In the genomic region with DNA sequence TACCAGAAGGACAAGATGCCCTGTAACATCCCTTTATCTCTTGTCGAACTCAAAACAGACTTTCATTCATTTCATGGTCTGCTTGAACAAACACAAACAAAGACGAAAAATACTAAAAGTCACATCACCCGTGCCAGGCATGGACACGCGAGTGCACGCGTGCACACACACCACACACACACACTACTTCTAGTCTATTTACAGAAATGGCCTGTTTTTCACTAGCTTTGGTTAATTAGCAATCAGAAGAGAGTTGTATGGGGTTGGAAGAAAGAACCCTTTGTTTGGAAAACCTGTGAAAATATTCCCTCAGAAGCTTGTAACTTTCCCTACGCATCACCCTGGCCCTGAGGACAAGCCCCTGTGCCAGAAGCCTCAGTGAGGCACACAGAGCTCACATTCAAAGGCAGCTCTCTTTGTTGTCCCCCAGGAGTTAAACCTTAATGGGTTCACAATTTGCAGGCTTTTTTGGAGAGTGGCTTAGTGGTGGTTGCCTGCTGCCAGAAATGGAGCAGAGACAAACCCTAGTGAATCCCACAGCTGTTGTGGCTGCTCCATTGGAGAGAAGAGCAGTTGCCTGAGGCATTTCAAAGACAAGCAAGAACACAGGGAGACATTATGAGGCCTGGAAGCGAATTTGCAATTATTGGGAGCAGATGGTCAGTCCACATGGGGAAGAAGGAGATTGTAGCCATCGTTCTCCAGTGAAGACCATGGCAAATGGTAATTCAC, we compare ENCODE assay signal across 11 cellular contexts. TPM values are rescaled to one million over a fixed set of nuclear protein-coding genes. Genes with fewer than 3 reads are reported as not detected.
DNase-seq lines count a peak whose midpoint lies in the region; ATAC-seq and TF ChIP-seq lines count a peak whose summit lies in the region.
"Had no signal": no experiment of that assay in that cellular context is flagged by ENCODE, and none has a peak within 500 bp of the region (broad histone marks: within the 10 kb centered on the region; RNA-seq: fewer than 3 reads in every experiment).

No MANE protein-coding gene starts in this region.

- DNase-seq in HuH-7 (ENCODE audit: low spot score) (peak; percentile 31), caudate nucleus (lab: John Stamatoyannopoulos, UW) (peak in 45 of 61 donors; percentile 9 to 75 (median 46)), right lobe of liver (no peak), substantia nigra (lab: John Stamatoyannopoulos, UW) (peak in 43 of 49 donors; percentile 2 to 81 (median 45)), immature natural killer cell (no peak)
- DNase-seq in activated naive CD8-positive, alpha-beta T cell treated with anti-CD3 and anti-CD28 coated beads for 36 hours = no peak
- no peak for DNase-seq in activated naive CD4-positive, alpha-beta T cell treated with anti-CD3 and anti-CD28 coated beads, Interleukin-2, amount 50 U/mL, for 16 hours
- DNase-seq: activated CD8-positive, alpha-beta T cell treated with anti-CD3 and anti-CD28 coated beads for 36 hours; NCI-H345 had no signal

- no peaks in the 10 kb centered on the region for H3K36me3 ChIP-seq in right lobe of liver

- peaks cover 0 to 26% (median 5%) of the 10 kb centered on the region in 4 donors for H3K4me1 ChIP-seq in right lobe of liver

- intact Hi-C loops in right lobe of liver (cut with DNase I) = no loop called here

- TF ChIP-seq POLR2A in right lobe of liver (IDR thresholded peaks at IDR 0.05) = no peak

- H3K9me3 Mint-ChIP-seq in activated naive CD8-positive, alpha-beta T cell treated with anti-CD3 and anti-CD28 coated beads for 36 hours = peaks cover 5% of the 10 kb centered on the region
- H3K9me3 Mint-ChIP-seq in immature natural killer cell = peaks cover 0 to 6% (median 0%) of the 10 kb centered on the region in 6 donors
- H3K9me3 Mint-ChIP-seq: activated CD8-positive, alpha-beta T cell treated with anti-CD3 and anti-CD28 coated beads for 36 hours had no signal

- peaks cover 2% of the 10 kb centered on the region for H3K36me3 Mint-ChIP-seq in activated naive CD8-positive, alpha-beta T cell treated with anti-CD3 and anti-CD28 coated beads for 36 hours
- no peaks in the 10 kb centered on the region for H3K36me3 Mint-ChIP-seq in immature natural killer cell

- no peaks in the 10 kb centered on the region for H3K27me3 ChIP-seq in right lobe of liver

- no peak overlapping the region for H3K4me3 Mint-ChIP-seq in activated naive CD8-positive, alpha-beta T cell treated with anti-CD3 and anti-CD28 coated beads for 36 hours
- no peak overlapping the region for H3K4me3 Mint-ChIP-seq in immature natural killer cell
- H3K4me3 Mint-ChIP-seq: activated CD8-positive, alpha-beta T cell treated with anti-CD3 and anti-CD28 coated beads for 36 hours had no signal

- no peak for TF ChIP-seq CTCF in right lobe of liver (IDR thresholded peaks at IDR 0.05)

- 73% methylated on average over 9 of the region's 10 CpGs for WGBS in right lobe of liver (ENCODE audit: insufficient coverage, low coverage, low lambda C conversion rate, missing lambda C conversion rate)

- H3K9me3 ChIP-seq in right lobe of liver = no peaks in the 10 kb centered on the region

- H3K27ac Mint-ChIP-seq in activated naive CD8-positive, alpha-beta T cell treated with anti-CD3 and anti-CD28 coated beads for 36 hours = no peak overlapping the region
- H3K27ac Mint-ChIP-seq in immature natural killer cell = no peak overlapping the region
- H3K27ac Mint-ChIP-seq: activated CD8-positive, alpha-beta T cell treated with anti-CD3 and anti-CD28 coated beads for 36 hours had no signal

- peaks cover 5% of the 10 kb centered on the region for H3K27me3 Mint-ChIP-seq in activated naive CD8-positive, alpha-beta T cell treated with anti-CD3 and anti-CD28 coated beads for 36 hours
- peaks cover 0 to 3% (median 1%) of the 10 kb centered on the region in 3 donors for H3K27me3 Mint-ChIP-seq in immature natural killer cell (ENCODE audit: low read depth in 3 of 3)

- ATAC-seq in right lobe of liver (no peak), GM18873 (IDR thresholded peaks at IDR 0.05; ENCODE audit: low FRiP score, unreplicated experiment) (no peak)

- peaks cover 7% of the 10 kb centered on the region for H3K4me1 Mint-ChIP-seq in activated naive CD8-positive, alpha-beta T cell treated with anti-CD3 and anti-CD28 coated beads for 36 hours
- H3K4me1 Mint-ChIP-seq in immature natural killer cell = no peaks in the 10 kb centered on the region

- H3K27ac ChIP-seq in caudate nucleus (ENCODE audit: low read depth, low read length) = peak overlapping the region; percentile 92
- peak overlapping the region in 2 of 3 donors; percentile 5 to 12 for H3K27ac ChIP-seq in right lobe of liver
- peak overlapping the region; percentile 80 for H3K27ac ChIP-seq in substantia nigra (ENCODE audit: low read depth, low read length, poor library complexity, severe bottlenecking)

- no peak overlapping the region for H3K4me3 ChIP-seq in right lobe of liver
- H3K4me3 ChIP-seq: GM12878 had no signal

RNA-seq across cellular contexts. Expression of gene STARD13, which starts 55.9 kb away (rescaled TPM):
- 10 to 100 TPM in 3 of 6 experiments, 1 to 10 TPM in 3; 7.0 to 16.1 (median 9.8) TPM for total RNA-seq in right lobe of liver
- total RNA-seq in activated naive CD8-positive, alpha-beta T cell treated with anti-CD3 and anti-CD28 coated beads for 36 hours = under 1 TPM in 1 of 2 experiments, not detected in 1; 0.23 TPM
- polyA plus RNA-seq in immature natural killer cell = not detected
- total RNA-seq: activated CD8-positive, alpha-beta T cell treated with anti-CD3 and anti-CD28 coated beads for 36 hours had no signal

Comparison
In these comparisons a context has a peak if more than half of its experiments do, and no peak if none do; other contexts are left out.
1. DNase-seq: peak in HuH-7 (single experiment), caudate nucleus (45 of 61) and substantia nigra (43 of 49); none in right lobe of liver (0 of 3), activated naive CD8-positive, alpha-beta T cell treated with anti-CD3 and anti-CD28 coated beads for 36 hours (single experiment), immature natural killer cell (0 of 3) and activated naive CD4-positive, alpha-beta T cell treated with anti-CD3 and anti-CD28 coated beads, Interleukin-2, amount 50 U/mL, for 16 hours (single experiment).
2. H3K27ac ChIP-seq: peak in every context shown above with its lines; median percentile 92 in caudate nucleus; 80 in substantia nigra; 8 in right lobe of liver.
3. RNA of gene STARD13, which starts 55.9 kb away (total RNA-seq): 7.0 to 16.1 TPM in right lobe of liver; 0.23 TPM in activated naive CD8-positive, alpha-beta T cell treated with anti-CD3 and anti-CD28 coated beads for 36 hours; every median in the first group is over 4 times any median in the second.